In the genomic region with DNA sequence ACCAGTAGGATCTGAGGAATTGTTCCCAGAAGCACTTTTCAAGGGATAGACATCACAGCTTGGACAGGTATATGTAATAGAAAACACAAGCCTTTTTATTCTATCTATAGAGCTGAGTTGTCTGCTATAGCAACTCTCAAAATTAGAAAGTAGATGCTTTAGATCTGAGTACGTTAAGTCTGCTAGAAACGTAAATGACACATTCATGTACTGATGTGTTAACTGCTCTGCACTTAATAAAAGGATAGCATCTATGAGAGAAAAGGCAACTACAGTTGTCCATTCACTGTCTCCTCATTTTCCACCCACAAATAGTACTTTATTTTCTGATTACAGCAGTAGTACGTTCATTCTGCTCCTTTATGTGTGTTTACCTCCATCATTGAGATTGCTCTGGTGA, we compare ENCODE assay signal across 26 cellular contexts.
"Had no signal": no experiment of that assay in that cellular context is flagged by ENCODE, and none has a peak within 500 bp of the region (broad histone marks: within the 10 kb centered on the region; RNA-seq: fewer than 3 reads in every experiment).

No MANE protein-coding gene starts in this region.

- ATAC-seq: natural killer cell; psoas muscle; right cardiac atrium; right lobe of liver; stimulated activated naive B cell treated with anti-CD40 and anti-IgM and Interleukin-4, amounts not matched to agents 10 μg/mL and 1 μg/mL and 100 μg/mL, for 72 hours had no signal

- H3K27ac Mint-ChIP-seq: natural killer cell; nephron; neural progenitor cell; progenitor cell of endocrine pancreas; stimulated activated naive B cell treated with anti-CD40 and anti-IgM and Interleukin-4, amounts not matched to agents 10 μg/mL and 1 μg/mL and 100 μg/mL, for 72 hours; stimulated activated naive CD8-positive, alpha-beta T cell treated with anti-CD3 and anti-CD28 coated beads, Interleukin-15, Interleukin-2, amounts not matched to agents 100 ng/mL and 50 ng/mL, for 24 hours had no signal

- DNase-seq: natural killer cell; occipital lobe; ovary; posterior cingulate gyrus; psoas muscle; right cardiac atrium; right lobe of liver; sigmoid colon; small intestine; stimulated activated CD4-positive, alpha-beta T cell treated with anti-CD3 and anti-CD28 coated beads, Interleukin-15, amount 100 ng/mL, for 24 hours; stimulated activated CD4-positive, alpha-beta T cell treated with anti-CD3 and anti-CD28 coated beads, Interleukin-2, amount 100 ng/mL, for 24 hours; stimulated activated CD4-positive, alpha-beta T cell treated with anti-CD3 and anti-CD28 coated beads, Interleukin-2, amount 100 ng/mL, for 48 hours; stimulated activated CD4-positive, alpha-beta T cell treated with anti-CD3 and anti-CD28 coated beads, Interleukin-4, amount 100 ng/mL, for 24 hours; stimulated activated naive B cell treated with anti-CD40 and anti-IgM and Interleukin-4, amounts not matched to agents 10 μg/mL and 1 μg/mL and 100 μg/mL, for 72 hours; stimulated activated naive CD4-positive, alpha-beta T cell treated with Interleukin-2 at 50 U/mL for 16 hours; stomach; thyroid gland; trophoblast cell; upper lobe of left lung had no signal

- H3K27me3 Mint-ChIP-seq: progenitor cell of endocrine pancreas; stimulated activated naive B cell treated with anti-CD40 and anti-IgM and Interleukin-4, amounts not matched to agents 10 μg/mL and 1 μg/mL and 100 μg/mL, for 72 hours; stimulated activated naive CD8-positive, alpha-beta T cell treated with anti-CD3 and anti-CD28 coated beads, Interleukin-15, Interleukin-2, amounts not matched to agents 100 ng/mL and 50 ng/mL, for 24 hours had no signal

- H3K4me3 Mint-ChIP-seq: natural killer cell; nephron; neural progenitor cell; stimulated activated naive B cell treated with anti-CD40 and anti-IgM and Interleukin-4, amounts not matched to agents 10 μg/mL and 1 μg/mL and 100 μg/mL, for 72 hours; stimulated activated naive CD8-positive, alpha-beta T cell treated with anti-CD3 and anti-CD28 coated beads, Interleukin-15, Interleukin-2, amounts not matched to agents 100 ng/mL and 50 ng/mL, for 24 hours had no signal

- H3K9me3 Mint-ChIP-seq: natural killer cell; neural progenitor cell; stimulated activated naive B cell treated with anti-CD40 and anti-IgM and Interleukin-4, amounts not matched to agents 10 μg/mL and 1 μg/mL and 100 μg/mL, for 72 hours; stimulated activated naive CD8-positive, alpha-beta T cell treated with anti-CD3 and anti-CD28 coated beads, Interleukin-15, Interleukin-2, amounts not matched to agents 100 ng/mL and 50 ng/mL, for 24 hours had no signal

- H3K9me3 ChIP-seq: ovary, psoas muscle, right lobe of liver, sigmoid colon, stomach, thoracic aorta, thyroid gland, tibial nerve, upper lobe of left lung, vagina had no signal
